In genomic region chr17:49454050-49454449, GRCh38 we compare ENCODE assay signal across 1 cellular context.
TF ChIP-seq lines count a peak whose summit lies in the region.

No MANE protein-coding gene starts in this region.

TF ChIP-seq in HCT116, 20 proteins besides CTCF, POLR2A, EP300 and RAD21 (continued from another document):
- TF ChIP-seq REST (IDR thresholded peaks at IDR 0.05; ENCODE audit: low read depth) (no peak), TCF7L2 (IDR thresholded peaks at IDR 0.05; ENCODE audit: borderline replicate concordance, extremely low read depth, insufficient read depth, insufficient read length) (no peak), JUND (IDR thresholded peaks at IDR 0.05) (no peak), CEBPB (IDR thresholded peaks at IDR 0.05; ENCODE audit: low read depth) (no peak)
TF ChIP-seq in HCT116: peak in this region for 0.
